In genomic region chr4:111778543-111778942, GRCh38 we compare ENCODE assay signal across 17 cellular contexts.
DNase-seq lines count a peak whose midpoint lies in the region; FAIRE-seq and TF ChIP-seq lines count a peak whose summit lies in the region.
"Had no signal": no experiment of that assay in that cellular context is flagged by ENCODE, and none has a peak within 500 bp of the region (broad histone marks: within the 10 kb centered on the region; RNA-seq: fewer than 3 reads in every experiment).

No MANE protein-coding gene starts in this region.

- H3K4me3 ChIP-seq in brain microvascular endothelial cell (ENCODE audit: low read depth, low read length) (no peak overlapping the region), right atrium auricular region (no peak overlapping the region), coronary artery (no peak overlapping the region)

- H3K27me3 ChIP-seq in brain microvascular endothelial cell (replicated peaks) (no peaks in the 10 kb centered on the region), right atrium auricular region (no peaks in the 10 kb centered on the region)

- no peaks in the 10 kb centered on the region for H3K9me3 ChIP-seq in right atrium auricular region
- H3K9me3 ChIP-seq: Caco-2 had no signal

- no peaks in the 10 kb centered on the region for H3K4me1 ChIP-seq in right atrium auricular region
- H3K4me1 ChIP-seq: Caco-2 had no signal

- DNase-seq in COR-L47 (lab: John Stamatoyannopoulos, UW) (peak; percentile 13), HT1080 (ENCODE audit: low read depth) (peak; percentile 17), brain microvascular endothelial cell (no peak), myocyte (ENCODE audit: low read depth) (peak; percentile 4), right atrium auricular region (ENCODE audit: low spot score) (no peak), H54 (ENCODE audit: insufficient read length, low spot score) (no peak), NOMO-1 treated with DMSO at 0.1 percent for 48 hours (lab: John Stamatoyannopoulos, UW; ENCODE audit: unreplicated experiment) (no peak), coronary artery (ENCODE audit: low spot score) (no peak)
- DNase-seq: activated naive CD4-positive, alpha-beta T cell treated with anti-CD3 and anti-CD28 coated beads, Interleukin-2, amount 50 U/mL, for 16 hours; Caco-2; cortex of kidney; NCI-H1105; NCI-H774; posterior cingulate gyrus; stimulated activated CD4-positive, alpha-beta T cell treated with anti-CD3 and anti-CD28 coated beads, Interleukin-2, amount 100 ng/mL, for 48 hours; stimulated activated naive CD8-positive, alpha-beta T cell treated with anti-CD3 and anti-CD28 coated beads, Interleukin-15, Interleukin-2, amounts not matched to agents 100 U/mL and 50 U/mL, for 24 hours had no signal

- TF ChIP-seq POLR2A in H54 (IDR thresholded peaks at IDR 0.05; ENCODE audit: low read depth, low read length): no peak

- in situ Hi-C loops in brain microvascular endothelial cell (cut with HindIII; ENCODE audit: low pct_ligation_motif_present, low sequenced_read_pairs): no loop called here

- H3K27ac ChIP-seq in brain microvascular endothelial cell: no peak overlapping the region
- no peak overlapping the region for H3K27ac ChIP-seq in right atrium auricular region
- H3K27ac ChIP-seq in coronary artery: no peak overlapping the region

- no peak for FAIRE-seq in H54 (lab: Jason Lieb, UNC)
- FAIRE-seq: GM12892 had no signal

- H3K36me3 ChIP-seq in brain microvascular endothelial cell (replicated peaks): no peaks in the 10 kb centered on the region
- H3K36me3 ChIP-seq in right atrium auricular region: no peaks in the 10 kb centered on the region

- TF ChIP-seq CTCF in brain microvascular endothelial cell (IDR thresholded peaks at IDR 0.05; ENCODE audit: low read depth, low read length, missing control alignments): peak; percentile 53
- TF ChIP-seq CTCF in right atrium auricular region (IDR thresholded peaks at IDR 0.05): no peak
- no peak for TF ChIP-seq CTCF in coronary artery (IDR thresholded peaks at IDR 0.05)

Comparison
In these comparisons a context has a peak if more than half of its experiments do, and no peak if none do; other contexts are left out.
1. DNase-seq: peak in COR-L47 (single experiment), HT1080 (single experiment) and myocyte (single experiment); none in brain microvascular endothelial cell (single experiment), right atrium auricular region (single experiment), H54 (single experiment), NOMO-1 treated with DMSO at 0.1 percent for 48 hours (single experiment) and coronary artery (single experiment).